Comparison of ENCODE assay signal across 8 cellular contexts in genomic region chrX:71540801-71541545, GRCh38. TPM values are rescaled to one million over a fixed set of nuclear protein-coding genes. Genes with fewer than 3 reads are reported as not detected.
DNase-seq lines count a peak whose midpoint lies in the region; ATAC-seq lines count a peak whose summit lies in the region.

No MANE protein-coding gene starts in this region.

- peak overlapping the region; percentile 1 to 93 (median 76) for H3K27ac Mint-ChIP-seq in naive thymus-derived CD8-positive, alpha-beta T cell

- H3K4me3 Mint-ChIP-seq in naive thymus-derived CD8-positive, alpha-beta T cell, result peak overlapping the region; percentile 43 to 99 (median 78)

- ATAC-seq in HG02884 (IDR thresholded peaks at IDR 0.05; ENCODE audit: unreplicated experiment), result peak; percentile 73
- peak in 1 of 2 donors; percentile 38 for ATAC-seq in naive thymus-derived CD8-positive, alpha-beta T cell

- H3K9me3 Mint-ChIP-seq in naive thymus-derived CD8-positive, alpha-beta T cell, result no peaks in the 10 kb centered on the region

- POLR2A ChIA-PET in naive thymus-derived CD8-positive, alpha-beta T cell (lab: Charles Lee), result interaction anchor here (0.7 to 5.4 kb wide), 5 partner anchors 7 to 1106 kb away, joined by 3 to 47 read pairs (median 4); partner anchors contain the start of genes OGT and TAF1

- DNase-seq in SKM-1 treated with dmso at 0.1 percent for 144 hours (lab: John Stamatoyannopoulos, UW; ENCODE audit: unreplicated experiment) (peak; percentile 47), SKM-1 (lab: John Stamatoyannopoulos, UW; ENCODE audit: unreplicated experiment) (no peak), SIG-M5 treated with dmso at 0.1 percent for 504 hours (lab: John Stamatoyannopoulos, UW; ENCODE audit: unreplicated experiment) (peak; percentile 82), HUDEP-2 (lab: John Stamatoyannopoulos, UW; ENCODE audit: unreplicated experiment in 76 of 76) (no peak), NCI-H2081 treated with DMSO at 0.1 percent for 48 hours (lab: John Stamatoyannopoulos, UW) (no peak)
- no peak for DNase-seq in naive thymus-derived CD8-positive, alpha-beta T cell
- DNase-seq in stimulated activated CD4-positive, alpha-beta T cell treated with anti-CD3 and anti-CD28 coated beads, Interleukin-15, amount 100 ng/mL, for 24 hours, result no peak

- H3K27me3 Mint-ChIP-seq in naive thymus-derived CD8-positive, alpha-beta T cell, result no peaks in the 10 kb centered on the region

- H3K4me1 Mint-ChIP-seq in naive thymus-derived CD8-positive, alpha-beta T cell, result peaks cover 21 to 87% (median 59%) of the 10 kb centered on the region in 4 donors

- H3K36me3 Mint-ChIP-seq in naive thymus-derived CD8-positive, alpha-beta T cell, result peaks cover 5 to 88% (median 13%) of the 10 kb centered on the region in 3 donors

RNA-seq across cellular contexts. Expression of gene OGT, which starts 8.1 kb away (rescaled TPM):
- total RNA-seq in naive thymus-derived CD8-positive, alpha-beta T cell, result 100 to 1,000 TPM; 636 to 675 TPM
- 10 to 100 TPM; 29.7 to 32.7 (median 31.3) TPM for polyA plus RNA-seq in naive thymus-derived CD8-positive, alpha-beta T cell

RNA-seq across cellular contexts. Expression of gene GCNA, which starts 37.3 kb away (rescaled TPM):
- total RNA-seq in naive thymus-derived CD8-positive, alpha-beta T cell, result 10 to 100 TPM; 11.6 to 12.1 TPM
- polyA plus RNA-seq in naive thymus-derived CD8-positive, alpha-beta T cell, result 1 to 10 TPM in 1 of 3 donors, under 1 TPM in 2; 0.34 to 1.3 (median 0.77) TPM

Comparison
In these comparisons a context has a peak if more than half of its experiments do, and no peak if none do; other contexts are left out.
1. DNase-seq: peak in SKM-1 treated with dmso at 0.1 percent for 144 hours (single experiment) and SIG-M5 treated with dmso at 0.1 percent for 504 hours (single experiment); none in SKM-1 (single experiment), naive thymus-derived CD8-positive, alpha-beta T cell (0 of 10), HUDEP-2 (0 of 76), stimulated activated CD4-positive, alpha-beta T cell treated with anti-CD3 and anti-CD28 coated beads, Interleukin-15, amount 100 ng/mL, for 24 hours (single experiment) and NCI-H2081 treated with DMSO at 0.1 percent for 48 hours (single experiment).